23 cellular contexts compared by ENCODE assay signal in the genomic region with DNA sequence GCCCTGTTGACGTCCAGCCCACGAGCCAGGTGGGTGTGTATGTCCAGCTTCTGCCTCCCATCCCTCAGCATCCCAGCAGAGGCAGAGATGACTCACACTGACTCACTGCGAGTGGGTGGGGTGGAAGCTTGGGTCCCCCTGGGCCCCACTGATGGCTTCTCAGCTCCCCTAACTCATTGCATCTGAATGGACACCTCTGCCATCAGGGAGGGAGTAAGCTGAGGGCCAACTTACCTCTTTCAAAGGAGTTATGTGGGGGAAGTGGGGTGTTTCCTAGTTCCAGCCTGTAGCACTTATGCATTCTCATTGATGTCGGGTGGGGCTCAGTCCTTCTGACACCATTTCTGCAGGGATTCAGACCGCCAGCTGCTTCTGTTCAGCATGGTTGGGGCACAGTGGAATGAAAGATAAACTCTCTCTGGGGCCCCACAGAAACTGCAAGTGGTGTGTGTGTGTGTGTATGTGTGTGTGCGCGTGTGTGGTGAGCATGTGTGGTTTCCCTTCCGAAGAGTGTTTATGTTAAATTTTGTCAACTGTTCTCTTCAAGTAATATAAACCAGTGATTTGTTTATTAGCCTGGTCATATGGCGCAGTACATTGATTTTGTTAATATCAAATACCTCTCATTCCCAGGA.
DNase-seq lines count a peak whose midpoint lies in the region; ATAC-seq, FAIRE-seq and TF ChIP-seq lines count a peak whose summit lies in the region.
"Had no signal": no experiment of that assay in that cellular context is flagged by ENCODE, and none has a peak within 500 bp of the region (broad histone marks: within the 10 kb centered on the region; RNA-seq: fewer than 3 reads in every experiment).

No MANE protein-coding gene starts in this region.

- no peak overlapping the region for H3K9ac ChIP-seq in DND-41 (ENCODE audit: low read depth, low read length)

- H3K36me3 ChIP-seq in DND-41 (ENCODE audit: insufficient read depth, low read length) = no peaks in the 10 kb centered on the region
- H3K36me3 ChIP-seq in CD4-positive, alpha-beta memory T cell (ENCODE audit: insufficient read depth, low read length) = no peaks in the 10 kb centered on the region
- H3K36me3 ChIP-seq: gastroesophageal sphincter, prostate gland, thoracic aorta had no signal

- H3K27ac Mint-ChIP-seq in CD4-positive, alpha-beta memory T cell = no peak overlapping the region
- H3K27ac Mint-ChIP-seq: activated B cell treated with CpG ODN at 0.5 μM for 24 hours, mesothelial cell of epicardium had no signal

- peaks cover 2 to 31% (median 29%) of the 10 kb centered on the region in 8 donors for H3K9me3 Mint-ChIP-seq in CD4-positive, alpha-beta memory T cell

- TF ChIP-seq EP300 in A549 (IDR thresholded peaks at IDR 0.05) = no peak

- peak overlapping the region in 1 of 2 experiments; percentile 49; a peak in 2 of 6 replicates for H3K27ac ChIP-seq in A549
- H3K27ac ChIP-seq in DND-41 (ENCODE audit: low read length) = no peak overlapping the region
- H3K27ac ChIP-seq in CD4-positive, alpha-beta memory T cell (ENCODE audit: low read depth, low read length) = no peak overlapping the region
- H3K27ac ChIP-seq: gastroesophageal sphincter, prostate gland, SK-N-MC, thoracic aorta had no signal

- TF ChIP-seq CTCF in A549 (IDR thresholded peaks at IDR 0.05) (no peak), DND-41 (IDR thresholded peaks at IDR 0.05; ENCODE audit: borderline replicate concordance, extremely low read depth, low read length, poor library complexity, severe bottlenecking) (no peak)

- H3K4me3 Mint-ChIP-seq in CD4-positive, alpha-beta memory T cell = no peak overlapping the region
- H3K4me3 Mint-ChIP-seq: activated B cell treated with CpG ODN at 0.5 μM for 24 hours, mesothelial cell of epicardium had no signal

- H3K4me1 Mint-ChIP-seq in CD4-positive, alpha-beta memory T cell = peaks cover 0 to 2% (median under 1%) of the 10 kb centered on the region in 4 donors
- H3K4me1 Mint-ChIP-seq: activated B cell treated with CpG ODN at 0.5 μM for 24 hours, mesothelial cell of epicardium had no signal

- DNase-seq in A549 (ENCODE audit: low read depth in 1 of 2, low spot score in 1 of 2) (peak; percentile 24 to 36), DND-41 (peak; percentile 34), RKO (ENCODE audit: low spot score) (peak; percentile 2), islet precursor cell (peak; percentile 60), left lobe of liver (ENCODE audit: low spot score) (no peak)
- no peak for DNase-seq in CD4-positive, alpha-beta memory T cell
- DNase-seq: activated B cell treated with CpG ODN at 0.5 μM for 24 hours; activated effector memory CD4-positive, alpha-beta T cell treated with Interleukin-2 at 50 U/mL for 16 hours; AML-193; amygdala; Caco-2; left colon; NCI-H1436; NCI-H2171 treated with DMSO at 0.1 percent for 48 hours; stimulated activated CD4-positive, alpha-beta T cell treated with anti-CD3 and anti-CD28 coated beads, Interleukin-4, amount 100 ng/mL, for 24 hours had no signal

- peaks cover 1 to 5% of the 10 kb centered on the region in 2 donors for H3K27me3 Mint-ChIP-seq in CD4-positive, alpha-beta memory T cell

- POLR2A ChIA-PET in A549 (lab: Yijun Ruan, JAX) = no interaction called here
- POLR2A ChIA-PET in CD4-positive, alpha-beta memory T cell (lab: Charles Lee; ENCODE audit: partially characterized antibody) = no interaction called here

- WGBS in A549 (ENCODE audit: missing lambda C conversion rate) = 60% methylated on average over 9 of the region's 9 CpGs

- no peak for TF ChIP-seq RAD21 in A549 (conservative IDR thresholded peaks at IDR 0.05 in 1 of 2, IDR thresholded peaks at IDR 0.05 in 1 of 2)

- H2AFZ ChIP-seq in DND-41 (ENCODE audit: low read depth, low read length) = no peak overlapping the region

- TF ChIP-seq POLR2A in A549 (IDR thresholded peaks at IDR 0.05; ENCODE audit: low read length) = no peak

- no peak for FAIRE-seq in A549 (lab: Jason Lieb, UNC)

- ATAC-seq in A549 (peak; percentile 59 to 63), DND-41 (ENCODE audit: insufficient read depth, low read depth) (no peak), SK-N-SH treated with all-trans-retinoic acid at 6 μM for 48 hours (no peak), left lobe of liver (no peak)
- ATAC-seq: gastroesophageal sphincter, left colon, Panc1 had no signal

- H3K4me1 ChIP-seq in A549 = peaks cover 24% of the 10 kb centered on the region
- peaks cover 27% of the 10 kb centered on the region for H3K4me1 ChIP-seq in DND-41 (ENCODE audit: insufficient read depth, low read length)
- H3K4me1 ChIP-seq in CD4-positive, alpha-beta memory T cell (ENCODE audit: insufficient read depth, low read length) = no peaks in the 10 kb centered on the region
- H3K4me1 ChIP-seq: Caco-2, gastroesophageal sphincter, prostate gland had no signal

- H3K4me3 ChIP-seq in A549 = no peak overlapping the region
- H3K4me3 ChIP-seq in DND-41 (ENCODE audit: low read depth in 1 of 2, low read length in 2 of 2) = no peak overlapping the region
- no peak overlapping the region for H3K4me3 ChIP-seq in CD4-positive, alpha-beta memory T cell (ENCODE audit: low read length in 2 of 2)
- H3K4me3 ChIP-seq: gastroesophageal sphincter, prostate gland, SK-N-MC, skin epidermis, thoracic aorta had no signal

- CTCF ChIA-PET in A549 (lab: Yijun Ruan, JAX) = interaction anchor here (0.7 kb wide), 1 partner anchor 20 kb away, joined by 3 read pairs; no protein-coding TSS in a partner anchor
- CTCF ChIA-PET in CD4-positive, alpha-beta memory T cell (lab: Charles Lee; ENCODE audit: partially characterized antibody) = no interaction called here

- no peaks in the 10 kb centered on the region for H3K27me3 ChIP-seq in DND-41 (ENCODE audit: insufficient read depth, low read length, poor library complexity)
- H3K27me3 ChIP-seq in CD4-positive, alpha-beta memory T cell (ENCODE audit: insufficient read depth, low read length) = no peaks in the 10 kb centered on the region

- no peaks in the 10 kb centered on the region for H4K20me1 ChIP-seq in DND-41 (ENCODE audit: insufficient read depth, low read length)

- intact Hi-C loops in CD4-positive, alpha-beta memory T cell (cut with micrococcal nuclease) = no loop called here

- H3K9me3 ChIP-seq in A549 (peaks cover 10% of the 10 kb centered on the region; the same call in 1 of the 3 replicates), DND-41 (ENCODE audit: insufficient read depth, low read length, severe bottlenecking) (peaks cover 18% of the 10 kb centered on the region)
- no peaks in the 10 kb centered on the region for H3K9me3 ChIP-seq in CD4-positive, alpha-beta memory T cell (ENCODE audit: control insufficient read depth in 1 of 2, low read length in 2 of 2)
- H3K9me3 ChIP-seq: Caco-2, prostate gland had no signal

- peak overlapping the region; percentile 44 for H3K4me2 ChIP-seq in A549
- H3K4me2 ChIP-seq in DND-41 (ENCODE audit: insufficient read depth, low read length) = no peak overlapping the region

- H3K79me2 ChIP-seq in DND-41 (ENCODE audit: insufficient read depth, low read length) = no peaks in the 10 kb centered on the region

- peaks cover 0 to 3% of the 10 kb centered on the region in 2 donors for H3K36me3 Mint-ChIP-seq in CD4-positive, alpha-beta memory T cell
- H3K36me3 Mint-ChIP-seq: mesothelial cell of epicardium had no signal

TF ChIP-seq in A549, 52 proteins besides CTCF, POLR2A, EP300 and RAD21 (continues in another document):
- TF ChIP-seq FOXS1 (CRISPR knock-in tag; IDR thresholded peaks at IDR 0.05) (no peak), PBX3 (IDR thresholded peaks at IDR 0.05) (no peak), RNF2 (IDR thresholded peaks at IDR 0.05; ENCODE audit: borderline replicate concordance, low read depth) (no peak)

TF ChIP-seq in SK-N-SH treated with all-trans-retinoic acid at 6 μM for 48 hours, 23 proteins besides CTCF, POLR2A, EP300 and RAD21 (continues in another document):
- no peak for TF ChIP-seq ISL1 (CRISPR knock-in tag; IDR thresholded peaks at IDR 0.05)
- TF ChIP-seq RARB (CRISPR knock-in tag; IDR thresholded peaks at IDR 0.05) = no peak
- TF ChIP-seq, protein P1, sequence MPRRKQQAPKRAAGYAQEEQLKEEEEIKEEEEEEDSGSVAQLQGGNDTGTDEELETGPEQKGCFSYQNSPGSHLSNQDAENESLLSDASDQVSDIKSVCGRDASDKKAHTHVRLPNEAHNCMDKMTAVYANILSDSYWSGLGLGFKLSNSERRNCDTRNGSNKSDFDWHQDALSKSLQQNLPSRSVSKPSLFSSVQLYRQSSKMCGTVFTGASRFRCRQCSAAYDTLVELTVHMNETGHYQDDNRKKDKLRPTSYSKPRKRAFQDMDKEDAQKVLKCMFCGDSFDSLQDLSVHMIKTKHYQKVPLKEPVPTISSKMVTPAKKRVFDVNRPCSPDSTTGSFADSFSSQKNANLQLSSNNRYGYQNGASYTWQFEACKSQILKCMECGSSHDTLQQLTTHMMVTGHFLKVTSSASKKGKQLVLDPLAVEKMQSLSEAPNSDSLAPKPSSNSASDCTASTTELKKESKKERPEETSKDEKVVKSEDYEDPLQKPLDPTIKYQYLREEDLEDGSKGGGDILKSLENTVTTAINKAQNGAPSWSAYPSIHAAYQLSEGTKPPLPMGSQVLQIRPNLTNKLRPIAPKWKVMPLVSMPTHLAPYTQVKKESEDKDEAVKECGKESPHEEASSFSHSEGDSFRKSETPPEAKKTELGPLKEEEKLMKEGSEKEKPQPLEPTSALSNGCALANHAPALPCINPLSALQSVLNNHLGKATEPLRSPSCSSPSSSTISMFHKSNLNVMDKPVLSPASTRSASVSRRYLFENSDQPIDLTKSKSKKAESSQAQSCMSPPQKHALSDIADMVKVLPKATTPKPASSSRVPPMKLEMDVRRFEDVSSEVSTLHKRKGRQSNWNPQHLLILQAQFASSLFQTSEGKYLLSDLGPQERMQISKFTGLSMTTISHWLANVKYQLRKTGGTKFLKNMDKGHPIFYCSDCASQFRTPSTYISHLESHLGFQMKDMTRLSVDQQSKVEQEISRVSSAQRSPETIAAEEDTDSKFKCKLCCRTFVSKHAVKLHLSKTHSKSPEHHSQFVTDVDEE (CRISPR knock-in tag; IDR thresholded peaks at IDR 0.05) = no peak
- no peak for TF ChIP-seq ZNF70 (CRISPR knock-in tag; IDR thresholded peaks at IDR 0.05)
- TF ChIP-seq ZNF8 (CRISPR knock-in tag; IDR thresholded peaks at IDR 0.05) = no peak
- TF ChIP-seq TCF4 (CRISPR knock-in tag; IDR thresholded peaks at IDR 0.05; ENCODE audit: borderline replicate concordance) = no peak
- TF ChIP-seq ZFP30 (CRISPR knock-in tag; IDR thresholded peaks at IDR 0.05) = no peak
- no peak for TF ChIP-seq BACH2 (CRISPR knock-in tag; IDR thresholded peaks at IDR 0.05; ENCODE audit: borderline replicate concordance)
- no peak for TF ChIP-seq ARNTL (CRISPR knock-in tag; IDR thresholded peaks at IDR 0.05; ENCODE audit: borderline replicate concordance, low read depth)
- no peak for TF ChIP-seq OSR1 (CRISPR knock-in tag; IDR thresholded peaks at IDR 0.05)
- no peak for TF ChIP-seq PPARA (CRISPR knock-in tag; IDR thresholded peaks at IDR 0.05; ENCODE audit: borderline replicate concordance)
- no peak for TF ChIP-seq TOX (CRISPR knock-in tag; IDR thresholded peaks at IDR 0.05; ENCODE audit: borderline replicate concordance)

Comparison
In these comparisons a context has a peak if more than half of its experiments do, and no peak if none do; other contexts are left out.
1. ATAC-seq: peak in A549 (2 of 2); none in DND-41 (single experiment), SK-N-SH treated with all-trans-retinoic acid at 6 μM for 48 hours (single experiment) and left lobe of liver (single experiment).
2. DNase-seq: peak in A549 (2 of 2), DND-41 (single experiment), RKO (single experiment) and islet precursor cell (single experiment); none in CD4-positive, alpha-beta memory T cell (0 of 5) and left lobe of liver (single experiment).